In the genomic region with DNA sequence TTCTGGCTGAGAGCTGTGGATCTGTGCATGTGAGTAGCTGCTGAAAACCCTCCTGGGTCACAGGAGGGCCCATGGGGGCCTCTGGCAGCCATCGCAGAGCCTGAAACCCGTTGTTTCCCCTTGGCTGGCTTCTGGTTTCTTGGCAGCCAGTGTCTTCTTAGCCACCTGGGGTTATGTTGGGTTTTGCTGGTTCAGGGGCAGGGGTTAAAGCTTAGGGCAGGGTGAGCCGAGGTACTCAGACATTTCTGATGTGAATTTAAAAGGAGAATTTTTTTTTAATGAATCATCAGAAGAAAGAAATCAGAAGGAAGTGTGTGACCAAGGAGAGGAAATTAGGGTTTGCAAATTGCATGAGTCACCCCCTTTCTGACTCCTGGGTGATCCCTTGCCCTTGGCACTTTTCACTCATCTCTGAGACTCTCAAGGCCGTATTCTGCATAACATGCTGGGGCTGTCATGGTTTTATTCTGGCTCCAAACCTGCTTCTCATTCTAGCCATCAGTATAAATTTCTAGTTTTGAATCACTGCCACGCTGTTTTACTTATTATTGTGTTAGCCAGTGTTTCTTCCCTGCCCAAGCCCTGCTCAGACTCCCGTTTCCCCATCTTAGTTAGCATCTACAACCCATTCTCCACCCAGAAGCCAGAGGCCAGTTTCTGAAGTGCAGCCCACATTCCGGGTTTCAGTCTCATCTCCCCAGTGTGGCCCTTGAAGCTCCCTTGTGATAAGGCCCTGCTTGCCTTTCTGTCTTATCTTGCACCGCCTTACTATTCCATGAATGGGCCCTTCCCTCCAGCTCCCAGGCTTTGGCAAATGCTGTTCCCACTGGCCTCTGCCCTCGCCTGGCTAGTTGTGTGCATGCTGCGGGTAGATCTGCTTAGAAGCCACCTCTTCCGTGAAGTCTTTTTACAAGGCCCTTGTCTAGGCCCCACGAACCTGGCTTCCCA, we compare ENCODE assay signal across 9 cellular contexts. TPM values are rescaled to one million over a fixed set of nuclear protein-coding genes. Genes with fewer than 3 reads are reported as not detected.
DNase-seq lines count a peak whose midpoint lies in the region; ATAC-seq, FAIRE-seq and TF ChIP-seq lines count a peak whose summit lies in the region.
"Had no signal": no experiment of that assay in that cellular context is flagged by ENCODE, and none has a peak within 500 bp of the region (broad histone marks: within the 10 kb centered on the region; RNA-seq: fewer than 3 reads in every experiment).

No MANE protein-coding gene starts in this region.

- H3K79me2 ChIP-seq in HepG2 (ENCODE audit: insufficient read depth, low read length) (no peaks in the 10 kb centered on the region), PC-9 (ENCODE audit: low read depth) (peaks cover 81% of the 10 kb centered on the region)

- H3F3A ChIP-seq in PC-9 (ENCODE audit: insufficient read depth, low read depth) = peaks cover 63% of the 10 kb centered on the region

- FAIRE-seq in HepG2 (lab: Jason Lieb, UNC) = no peak

- CTCF ChIA-PET in HepG2 (lab: Yijun Ruan, JAX; ENCODE audit: low intra/inter-chr PET ratio, low total read pairs) = no interaction called here
- CTCF ChIA-PET in PC-9 (lab: Charles Lee) = interaction anchor here (0.5 to 1.2 kb wide), 6 partner anchors 13 to 207 kb away, joined by 3 to 15 read pairs (median 6); no protein-coding TSS in a partner anchor

- peak overlapping the region; percentile 0 to 28 for H3K27ac ChIP-seq in liver (ENCODE audit: low read depth in 1 of 2, low read length in 2 of 2)
- H3K27ac ChIP-seq in HepG2 (ENCODE audit: extremely low read length, insufficient read depth, low read length) = no peak overlapping the region
- peak overlapping the region; percentile 97 for H3K27ac ChIP-seq in PC-9
- H3K27ac ChIP-seq in upper lobe of left lung = peak overlapping the region; percentile 49 to 69 (median 58)

- H3K36me3 ChIP-seq in liver (ENCODE audit: control insufficient read depth in 4 of 4, insufficient read depth in 3 of 4, low read depth in 1 of 4, low read length in 3 of 4) (no peaks in the 10 kb centered on the region), HepG2 (replicated peaks in 1 of 2; ENCODE audit: control insufficient read depth in 1 of 2, insufficient read depth in 2 of 2, low read length in 2 of 2) (no peaks in the 10 kb centered on the region), PC-9 (ENCODE audit: low read depth) (peaks cover 40% of the 10 kb centered on the region), kidney epithelial cell (ENCODE audit: control insufficient read depth, insufficient read depth, low read length) (no peaks in the 10 kb centered on the region), upper lobe of left lung (no peaks in the 10 kb centered on the region)

- no peak for TF ChIP-seq EP300 in HepG2 (IDR thresholded peaks at IDR 0.05; ENCODE audit: low read depth in 2 of 2, low read length in 2 of 2)
- TF ChIP-seq EP300 in HepG2 (CRISPR knock-in tag; IDR thresholded peaks at IDR 0.05; ENCODE audit: borderline replicate concordance) = no peak
- TF ChIP-seq EP300 in upper lobe of left lung (IDR thresholded peaks at IDR 0.05) = no peak

- H3K4me1 ChIP-seq in liver (ENCODE audit: control insufficient read depth in 4 of 4, insufficient read depth in 4 of 4, low read length in 3 of 4) = peaks cover 16 to 49% (median 39%) of the 10 kb centered on the region in 4 donors
- H3K4me1 ChIP-seq in HepG2 (ENCODE audit: insufficient read depth, low read length) = peaks cover 26% of the 10 kb centered on the region
- peaks cover 75% of the 10 kb centered on the region for H3K4me1 ChIP-seq in PC-9 (replicated peaks; ENCODE audit: insufficient read depth)
- H3K4me1 ChIP-seq in upper lobe of left lung = peaks cover 56 to 70% (median 61%) of the 10 kb centered on the region in 4 donors

- intact Hi-C loops in HepG2 (cut with micrococcal nuclease; ENCODE audit: unreplicated experiment) (no loop called here), PC-9 (cut with micrococcal nuclease; ENCODE audit: unreplicated experiment) (loop anchor here (1.0 to 2.0 kb wide), 4 partner anchors 13 to 204 kb away; no protein-coding TSS in a partner anchor)

- H3K4me2 ChIP-seq in HepG2 (ENCODE audit: low read depth, low read length) = no peak overlapping the region
- peak overlapping the region; percentile 68 for H3K4me2 ChIP-seq in PC-9

- ATAC-seq in HepG2 (no peak), HG03045 (IDR thresholded peaks at IDR 0.05; ENCODE audit: unreplicated experiment) (peak; percentile 50), upper lobe of left lung (ENCODE audit: low FRiP score in 2 of 2) (peak; percentile 78 to 81)

- H3K27me3 ChIP-seq in liver (ENCODE audit: control insufficient read depth in 4 of 4, insufficient read depth in 4 of 4, low read length in 3 of 4) = no peaks in the 10 kb centered on the region
- H3K27me3 ChIP-seq in HepG2 (ENCODE audit: control insufficient read depth in 1 of 2, insufficient read depth in 2 of 2, low read length in 2 of 2) = peaks cover 0 to 27% of the 10 kb centered on the region in 2 experiments; a peak in 2 of 5 replicates
- H3K27me3 ChIP-seq in PC-9 (ENCODE audit: insufficient read depth, low read depth) = no peaks in the 10 kb centered on the region
- no peaks in the 10 kb centered on the region for H3K27me3 ChIP-seq in kidney epithelial cell (ENCODE audit: control insufficient read depth, insufficient read depth, low read length)
- no peaks in the 10 kb centered on the region for H3K27me3 ChIP-seq in upper lobe of left lung

- no peaks in the 10 kb centered on the region for H4K20me1 ChIP-seq in HepG2 (ENCODE audit: insufficient read depth, low read length)
- no peaks in the 10 kb centered on the region for H4K20me1 ChIP-seq in PC-9 (ENCODE audit: insufficient read depth)

- TF ChIP-seq RAD21 in liver (IDR thresholded peaks at IDR 0.05) = no peak
- no peak for TF ChIP-seq RAD21 in HepG2 (CRISPR knock-in tag; IDR thresholded peaks at IDR 0.05)

- H3K4me3 ChIP-seq in liver (ENCODE audit: low read depth in 1 of 3, low read length in 3 of 3) = no peak overlapping the region
- no peak overlapping the region for H3K4me3 ChIP-seq in HepG2 (replicated peaks in 1 of 3; ENCODE audit: insufficient read depth in 1 of 3, low read depth in 2 of 3, low read length in 3 of 3)
- peak overlapping the region; percentile 22; the same call in 1 of the 2 replicates for H3K4me3 ChIP-seq in PC-9
- no peak overlapping the region for H3K4me3 ChIP-seq in kidney epithelial cell (ENCODE audit: low read depth, low read length)
- no peak overlapping the region for H3K4me3 ChIP-seq in upper lobe of left lung

- BruUV-seq in HepG2 (replicated peaks; lab: Mats Ljungman, UMichigan) (no TSS peak), PC-9 (replicated peaks; lab: Mats Ljungman, UMichigan) (no TSS peak)

- in situ Hi-C loops in HepG2 (cut with HindIII; ENCODE audit: extremely low pct_ligation_motif_present, low pct_unique_long_range_greater_than_20kb) = no loop called here

- TF ChIP-seq CTCF in liver (IDR thresholded peaks at IDR 0.05; ENCODE audit: low read depth, low read length, missing input control) (no peak), HepG2 (CRISPR knock-in tag; IDR thresholded peaks at IDR 0.05) (no peak), PC-9 (conservative IDR thresholded peaks at IDR 0.05) (no peak), kidney epithelial cell (IDR thresholded peaks at IDR 0.05; ENCODE audit: insufficient read depth, low read length, poor library complexity, severe bottlenecking) (no peak), upper lobe of left lung (IDR thresholded peaks at IDR 0.05) (no peak)

- 63% methylated on average over 12 of the region's 12 CpGs for WGBS in liver
- WGBS in HepG2 (ENCODE audit: low lambda C conversion rate) = 30% methylated on average over 12 of the region's 12 CpGs
- 50 to 54% methylated on average over 12 of the region's 12 CpGs for WGBS in upper lobe of left lung, 2 donors

- H3K9me3 ChIP-seq in liver (ENCODE audit: control insufficient read depth in 4 of 4, low read length in 3 of 4) = no peaks in the 10 kb centered on the region
- H3K9me3 ChIP-seq in HepG2 (ENCODE audit: low read length) = peaks cover 11% of the 10 kb centered on the region; the same call in 1 of the 2 replicates
- 0 out of 2 replicates have a peak, but pooled peaks cover 8% of the 10 kb centered on the region for H3K9me3 ChIP-seq in PC-9 (ENCODE audit: insufficient read depth, low read depth)
- no peaks in the 10 kb centered on the region for H3K9me3 ChIP-seq in upper lobe of left lung

- no peak for DNase-seq in HepG2 (ENCODE audit: low spot score)
- DNase-seq in PC-9 = peak; percentile 80 to 99
- DNase-seq in activated naive CD4-positive, alpha-beta T cell treated with Interleukin-2 at 50 U/mL for 16 hours = peak; percentile 51
- DNase-seq in kidney epithelial cell (ENCODE audit: low read depth) = peak; percentile 82
- no peak for DNase-seq in upper lobe of left lung
- no peak for DNase-seq in NCI-H2029 treated with DMSO at 0.1 percent for 48 hours (lab: John Stamatoyannopoulos, UW)
- DNase-seq: naive B cell had no signal

- POLR2A ChIA-PET in HepG2 (lab: Yijun Ruan, JAX) = no interaction called here
- POLR2A ChIA-PET in PC-9 (lab: Charles Lee; ENCODE audit: unreplicated experiment) = interaction anchor here (0.6 to 0.8 kb wide), 2 partner anchors 111 to 114 kb away, joined by 6 to 26 read pairs; no protein-coding TSS in a partner anchor

- no peaks in the 10 kb centered on the region for H3K9me2 ChIP-seq in PC-9 (ENCODE audit: insufficient read depth)

- TF ChIP-seq POLR2A in HepG2 (IDR thresholded peaks at IDR 0.05; ENCODE audit: insufficient read depth in 1 of 2, low read depth in 2 of 2, low read length in 2 of 2) = no peak
- TF ChIP-seq POLR2A in upper lobe of left lung (IDR thresholded peaks at IDR 0.05) = no peak

- H2AFZ ChIP-seq in HepG2 (ENCODE audit: low read length) (no peak overlapping the region), PC-9 (no peak overlapping the region)

- no peak overlapping the region for H3K9ac ChIP-seq in liver (ENCODE audit: low read depth in 1 of 2, low read length in 2 of 2)
- no peak overlapping the region for H3K9ac ChIP-seq in HepG2 (ENCODE audit: insufficient read depth, low read depth, low read length)

RNA-seq across cellular contexts. Expression of a gene that starts 40.9 kb away (rescaled TPM):
- total RNA-seq in liver (1 to 10 TPM in 1 of 2 donors, under 1 TPM in 1; 0.33 to 1.0 TPM), HepG2 (2016; rRNA removed; fragmentation: Illumina TruSeq; extraction: Trizol) (not detected in 2 replicates), PC-9 (2021) (24.0 and 30.1 TPM in 2 replicates), kidney epithelial cell (5.9 and 7.3 TPM in 2 replicates), upper lobe of left lung (10 to 100 TPM in 5 of 6 donors, 1 to 10 TPM in 1; 7.2 to 29.3 (median 23.7) TPM)
- polyA plus RNA-seq in liver (1 to 10 TPM; 1.9 to 2.7 TPM), HepG2 (2011; rRNA removed) (not detected in 2 replicates)
- total RNA-seq in HepG2 (2016; cell fraction: cytosol; rRNA removed; fragmentation: Illumina TruSeq; extraction: Trizol; ENCODE audit: low read depth) = not detected in 2 replicates
- total RNA-seq in HepG2 (2016; cell fraction: insoluble cytoplasmic fraction; rRNA removed; fragmentation: Illumina TruSeq; extraction: Trizol) = not detected in 2 replicates
- total RNA-seq in HepG2 (2016; cell fraction: membrane; rRNA removed; fragmentation: Illumina TruSeq; extraction: Trizol) = not detected in 2 replicates
- not detected in 2 replicates for total RNA-seq in HepG2 (2016; cell fraction: nucleus; rRNA removed; fragmentation: Illumina TruSeq; extraction: Trizol)
- polyA plus RNA-seq in HepG2 (2011; cell fraction: cytosol; rRNA removed) = not detected in 2 replicates
- polyA plus RNA-seq in HepG2 (2011; cell fraction: nucleus; rRNA removed) = not detected in 2 replicates
- polyA plus RNA-seq in HepG2 (2012) = not detected in 2 replicates
- not detected in 2 replicates for polyA plus RNA-seq in HepG2 (2016; cell fraction: cytosol; fragmentation: Illumina TruSeq; extraction: Trizol; ENCODE audit: low read depth)
- polyA plus RNA-seq in HepG2 (2016; cell fraction: insoluble cytoplasmic fraction; fragmentation: Illumina TruSeq; extraction: Trizol; ENCODE audit: low read depth) = not detected in 2 replicates
- not detected in 2 replicates for polyA plus RNA-seq in HepG2 (2016; cell fraction: membrane; fragmentation: Illumina TruSeq; extraction: Trizol; ENCODE audit: low read depth)
- polyA plus RNA-seq in HepG2 (2016; cell fraction: nucleus; fragmentation: Illumina TruSeq; extraction: Trizol; ENCODE audit: insufficient read depth, low read depth) = not detected in 2 replicates
- 0.40 TPM in 1 of 2 replicates, not detected in the other for polyA minus RNA-seq in HepG2 (2011; rRNA and poly(A)+ RNA removed; ENCODE audit: low replicate concordance)
- not detected in 2 replicates for polyA minus RNA-seq in HepG2 (2011; cell fraction: cytosol; rRNA and poly(A)+ RNA removed)
- polyA minus RNA-seq in HepG2 (2011; cell fraction: nucleus; rRNA and poly(A)+ RNA removed) = not detected in 2 replicates

Comparison
In these comparisons a context has a peak if more than half of its experiments do, and no peak if none do; other contexts are left out.
1. DNase-seq: peak in PC-9 (2 of 2), activated naive CD4-positive, alpha-beta T cell treated with Interleukin-2 at 50 U/mL for 16 hours (single experiment) and kidney epithelial cell (single experiment); none in HepG2 (single experiment), upper lobe of left lung (0 of 2) and NCI-H2029 treated with DMSO at 0.1 percent for 48 hours (single experiment).